14 cellular contexts compared by ENCODE assay signal in genomic region chr16:48081656-48082055, GRCh38.
DNase-seq lines count a peak whose midpoint lies in the region; ATAC-seq, FAIRE-seq and TF ChIP-seq lines count a peak whose summit lies in the region.
"Had no signal": no experiment of that assay in that cellular context is flagged by ENCODE, and none has a peak within 500 bp of the region (broad histone marks: within the 10 kb centered on the region; RNA-seq: fewer than 3 reads in every experiment).

No MANE protein-coding gene starts in this region.

- peak; percentile 72 for ATAC-seq in SK-N-SH treated with all-trans-retinoic acid at 6 μM for 48 hours
- ATAC-seq: Right ventricle myocardium inferior had no signal

- no peak for TF ChIP-seq CTCF in fibroblast of the aortic adventitia (IDR thresholded peaks at IDR 0.05; ENCODE audit: insufficient read depth, low read length)

- no peak overlapping the region for H3K4me3 ChIP-seq in fibroblast of the aortic adventitia (ENCODE audit: low read depth, low read length)
- H3K4me3 ChIP-seq: testis had no signal

- peak; percentile 6 for DNase-seq in NCI-H2029 (lab: John Stamatoyannopoulos, UW)
- no peak for DNase-seq in NCI-H2029 treated with DMSO at 0.1 percent for 48 hours (lab: John Stamatoyannopoulos, UW)
- peak; percentile 80 for DNase-seq in fibroblast of the aortic adventitia (ENCODE audit: low read depth)
- peak; percentile 56 for DNase-seq in urothelium cell line (ENCODE audit: low spot score)
- no peak for DNase-seq in NCI-H1048 (lab: John Stamatoyannopoulos, UW)
- no peak for DNase-seq in stimulated activated CD4-positive, alpha-beta T cell treated with anti-CD3 and anti-CD28 coated beads, Interleukin-2, amount 100 ng/mL, for 48 hours
- DNase-seq in stimulated activated CD4-positive, alpha-beta T cell treated with anti-CD3 and anti-CD28 coated beads, Interleukin-4, amount 100 ng/mL, for 4 hours, result no peak
- DNase-seq: DMS53, hypothalamus, MV-4-11, NCI-H226, testis had no signal

- no peak for FAIRE-seq in urothelium cell line (lab: Jason Lieb, UNC)

TF ChIP-seq in SK-N-SH treated with all-trans-retinoic acid at 6 μM for 48 hours, 23 proteins besides CTCF, POLR2A, EP300 and RAD21:
- no peak for TF ChIP-seq ISL1 (CRISPR knock-in tag; IDR thresholded peaks at IDR 0.05)
- TF ChIP-seq ZFP3 (CRISPR knock-in tag; IDR thresholded peaks at IDR 0.05), result no peak
- TF ChIP-seq OSR1 (CRISPR knock-in tag; IDR thresholded peaks at IDR 0.05), result no peak
- TF ChIP-seq ZNF8 (CRISPR knock-in tag; IDR thresholded peaks at IDR 0.05), result no peak
- TF ChIP-seq POU6F1 (CRISPR knock-in tag; IDR thresholded peaks at IDR 0.05; ENCODE audit: borderline replicate concordance, low read depth), result no peak
- TF ChIP-seq PPARA (CRISPR knock-in tag; IDR thresholded peaks at IDR 0.05; ENCODE audit: borderline replicate concordance), result no peak
- no peak for TF ChIP-seq ZC3H10 (CRISPR knock-in tag; IDR thresholded peaks at IDR 0.05)
- TF ChIP-seq CREB5 (CRISPR knock-in tag; IDR thresholded peaks at IDR 0.05; ENCODE audit: low read depth), result no peak

Comparison
In these comparisons a context has a peak if more than half of its experiments do, and no peak if none do; other contexts are left out.
1. DNase-seq: peak in NCI-H2029 (single experiment), fibroblast of the aortic adventitia (single experiment) and urothelium cell line (single experiment); none in NCI-H2029 treated with DMSO at 0.1 percent for 48 hours (single experiment), NCI-H1048 (single experiment), stimulated activated CD4-positive, alpha-beta T cell treated with anti-CD3 and anti-CD28 coated beads, Interleukin-2, amount 100 ng/mL, for 48 hours (0 of 2) and stimulated activated CD4-positive, alpha-beta T cell treated with anti-CD3 and anti-CD28 coated beads, Interleukin-4, amount 100 ng/mL, for 4 hours (0 of 2).